In genomic region chr1:206955476-206956312, GRCh38 we compare ENCODE assay signal across 11 cellular contexts. TPM values are rescaled to one million over a fixed set of nuclear protein-coding genes. Genes with fewer than 3 reads are reported as not detected.
DNase-seq lines count a peak whose midpoint lies in the region; TF ChIP-seq lines count a peak whose summit lies in the region.
"Had no signal": no experiment of that assay in that cellular context is flagged by ENCODE, and none has a peak within 500 bp of the region (broad histone marks: within the 10 kb centered on the region; RNA-seq: fewer than 3 reads in every experiment).

No MANE protein-coding gene starts in this region.

- no peak for TF ChIP-seq CTCF in GM20000 (IDR thresholded peaks at IDR 0.05; ENCODE audit: extremely low read depth, missing control alignments)
- TF ChIP-seq CTCF in liver (IDR thresholded peaks at IDR 0.05; ENCODE audit: low read depth, low read length, missing input control): no peak
- no peak for TF ChIP-seq CTCF in OCI-LY7 (conservative IDR thresholded peaks at IDR 0.05; ENCODE audit: low read length)

- CTCF ChIA-PET in OCI-LY7 (lab: Charles Lee; ENCODE audit: unreplicated experiment): no interaction called here

- WGBS in liver: 40% methylated on average over 10 of the region's 10 CpGs

- no peak overlapping the region for H2AFZ ChIP-seq in OCI-LY7 (ENCODE audit: low read length)

- H3K9me2 ChIP-seq in OCI-LY7 (ENCODE audit: insufficient read depth, low read length): no peaks in the 10 kb centered on the region

- peak overlapping the region in 1 of 2 donors; percentile 42 for H3K27ac ChIP-seq in liver (ENCODE audit: low read depth in 1 of 2, low read length in 2 of 2)
- H3K27ac ChIP-seq in OCI-LY7 (ENCODE audit: low read depth, low read length, poor library complexity, severe bottlenecking): no peak overlapping the region
- H3K27ac ChIP-seq: coronary artery had no signal

- H3K27me3 ChIP-seq in liver (ENCODE audit: control insufficient read depth in 4 of 4, insufficient read depth in 4 of 4, low read length in 3 of 4): no peaks in the 10 kb centered on the region

- no peaks in the 10 kb centered on the region for H3K9me3 ChIP-seq in liver (ENCODE audit: control insufficient read depth in 4 of 4, low read length in 3 of 4)
- H3K9me3 ChIP-seq in OCI-LY7 (ENCODE audit: low read length): no peaks in the 10 kb centered on the region

- H3K79me2 ChIP-seq in OCI-LY7 (ENCODE audit: insufficient read depth, low read depth, low read length): no peaks in the 10 kb centered on the region

- intact Hi-C loops in OCI-LY7 (cut with micrococcal nuclease; ENCODE audit: unreplicated experiment): no loop called here

- no peak for TF ChIP-seq RAD21 in liver (IDR thresholded peaks at IDR 0.05)

- H3K4me1 ChIP-seq in liver (ENCODE audit: control insufficient read depth in 4 of 4, insufficient read depth in 4 of 4, low read length in 3 of 4) (peaks cover 14 to 53% (median 49%) of the 10 kb centered on the region in 4 donors), OCI-LY7 (ENCODE audit: insufficient read depth, low read length, poor library complexity, severe bottlenecking) (no peaks in the 10 kb centered on the region)

- H3K4me3 ChIP-seq in liver (ENCODE audit: low read depth in 1 of 3, low read length in 3 of 3): no peak overlapping the region
- H3K4me3 ChIP-seq in OCI-LY7 (ENCODE audit: low read depth, low read length, poor library complexity, severe bottlenecking): no peak overlapping the region
- H3K4me3 ChIP-seq: coronary artery had no signal

- no peaks in the 10 kb centered on the region for H4K20me1 ChIP-seq in OCI-LY7 (ENCODE audit: insufficient read depth, low read length)

- POLR2A ChIA-PET in OCI-LY7 (lab: Charles Lee): no interaction called here

- H3K9ac ChIP-seq in liver (ENCODE audit: low read depth in 1 of 2, low read length in 2 of 2): no peak overlapping the region

- no TSS peak for BruUV-seq in OCI-LY7 (replicated peaks; lab: Mats Ljungman, UMichigan)

- peak; percentile 27 for DNase-seq in GM04503 (ENCODE audit: low read depth)
- peak; percentile 48 for DNase-seq in GM20000 (ENCODE audit: low spot score)
- peak; percentile 60 for DNase-seq in NCI-H1092 treated with DMSO at 0.1 percent for 48 hours (lab: John Stamatoyannopoulos, UW)
- no peak for DNase-seq in H4 (ENCODE audit: low spot score)
- no peak for DNase-seq in NCI-H1694 treated with DMSO at 0.1 percent for 48 hours (lab: John Stamatoyannopoulos, UW)
- DNase-seq in hippocampal formation (lab: John Stamatoyannopoulos, UW): no peak
- no peak for DNase-seq in OCI-LY7 (ENCODE audit: low spot score)
- DNase-seq: NCI-H526 treated with DMSO at 0.1 percent for 48 hours had no signal

- no peaks in the 10 kb centered on the region for H3K36me3 ChIP-seq in liver (ENCODE audit: control insufficient read depth in 4 of 4, insufficient read depth in 3 of 4, low read depth in 1 of 4, low read length in 3 of 4)
- no peaks in the 10 kb centered on the region for H3K36me3 ChIP-seq in OCI-LY7 (ENCODE audit: insufficient read depth, low read length)

- H3K4me2 ChIP-seq in OCI-LY7 (ENCODE audit: low read length): no peak overlapping the region

TF ChIP-seq in liver, 16 proteins besides CTCF, POLR2A, EP300 and RAD21:
- peak; percentile 70 for TF ChIP-seq MAX (IDR thresholded peaks at IDR 0.05)
- TF ChIP-seq EGR1 (IDR thresholded peaks at IDR 0.05; ENCODE audit: low read depth in 2 of 2): no peak
- peak; percentile 44 for TF ChIP-seq NR2F2 (IDR thresholded peaks at IDR 0.05)
- TF ChIP-seq YY1 (IDR thresholded peaks at IDR 0.05): no peak
- peak; percentile 76 to 83 for TF ChIP-seq HNF4A (conservative IDR thresholded peaks at IDR 0.05)
- peak; percentile 23 for TF ChIP-seq HNF4G (IDR thresholded peaks at IDR 0.05)
- TF ChIP-seq SP1 (IDR thresholded peaks at IDR 0.05): peak; percentile 68
- peak; percentile 49 to 86 for TF ChIP-seq RXRA (IDR thresholded peaks at IDR 0.05)

RNA-seq across cellular contexts. Expression of gene PIGR, which starts 9.4 kb away (rescaled TPM):
- total RNA-seq in liver: 10 to 100 TPM in 1 of 2 donors, under 1 TPM in 1; 0.09 to 43.3 TPM
- 10 to 100 TPM; 12.0 to 16.1 TPM for polyA plus RNA-seq in liver
- 0.02 TPM in 1 of 2 replicates, not detected in the other for total RNA-seq in H4 (2014; rRNA removed; shearing (Covaris generic))
- 0.03 TPM in 1 of 2 replicates, not detected in the other for total RNA-seq in OCI-LY7 (2014; rRNA removed; shearing (Covaris generic))
- total RNA-seq in OCI-LY7 (2022): 0.17 TPM in 1 of 2 replicates, not detected in the other
- total RNA-seq: kidney epithelial cell had no signal

RNA-seq across cellular contexts. Expression of gene FCAMR, which starts 14.6 kb away (rescaled TPM):
- total RNA-seq in liver: under 1 TPM; 0.14 to 0.59 TPM
- polyA plus RNA-seq in liver: under 1 TPM; 0.23 to 0.54 TPM
- total RNA-seq in H4 (2014; rRNA removed; shearing (Covaris generic)): not detected in 2 replicates
- not detected in 2 replicates for total RNA-seq in OCI-LY7 (2014; rRNA removed; shearing (Covaris generic))
- total RNA-seq in OCI-LY7 (2022): not detected in 2 replicates
- total RNA-seq: kidney epithelial cell had no signal

RNA-seq across cellular contexts. Expression of gene FCMR, which starts 34.0 kb away (rescaled TPM):
- 1 to 10 TPM in 1 of 2 donors, under 1 TPM in 1; 0.70 to 1.3 TPM for total RNA-seq in liver
- 1 to 10 TPM; 2.2 to 3.6 TPM for polyA plus RNA-seq in liver
- total RNA-seq in H4 (2014; rRNA removed; shearing (Covaris generic)): 0.12 and 1.3 TPM in 2 replicates
- total RNA-seq in OCI-LY7 (2014; rRNA removed; shearing (Covaris generic)): 3.2 and 5.2 TPM in 2 replicates
- 9.2 and 10.6 TPM in 2 replicates for total RNA-seq in OCI-LY7 (2022)

RNA-seq across cellular contexts. Expression of gene IL24, which starts 58.5 kb away (rescaled TPM):
- total RNA-seq in liver (not detected), OCI-LY7 (2022) (not detected in 2 replicates)
- under 1 TPM in 1 of 2 donors, not detected in 1; 0.13 TPM for polyA plus RNA-seq in liver
- 1.1 TPM in 1 of 2 replicates, not detected in the other for total RNA-seq in H4 (2014; rRNA removed; shearing (Covaris generic))
- total RNA-seq in OCI-LY7 (2014; rRNA removed; shearing (Covaris generic)): not detected in 2 replicates

Comparison
In these comparisons a context has a peak if more than half of its experiments do, and no peak if none do; other contexts are left out.
1. DNase-seq: peak in GM04503 (single experiment), GM20000 (single experiment) and NCI-H1092 treated with DMSO at 0.1 percent for 48 hours (single experiment); none in H4 (single experiment), NCI-H1694 treated with DMSO at 0.1 percent for 48 hours (single experiment), hippocampal formation (0 of 2) and OCI-LY7 (single experiment).